8 cellular contexts compared by ENCODE assay signal in genomic region chr2:109613922-109614714, GRCh38. TPM values are rescaled to one million over a fixed set of nuclear protein-coding genes. Genes with fewer than 3 reads are reported as not detected.
DNase-seq lines count a peak whose midpoint lies in the region; ATAC-seq and TF ChIP-seq lines count a peak whose summit lies in the region.

Gene SEPTIN10, minus strand, starts transcription at chr2:109613966. Its CDS starts 139 bp downstream, at chr2:109613827.
Gene SOWAHC, plus strand, starts transcription at chr2:109614364. Its CDS starts 126 bp downstream, at chr2:109614490.

- ATAC-seq in GM19043 (IDR thresholded peaks at IDR 0.05; ENCODE audit: low read depth, unreplicated experiment) (peak; percentile 69), HG03469 (IDR thresholded peaks at IDR 0.05; ENCODE audit: unreplicated experiment) (peak; percentile 50)

- no peaks in the 10 kb centered on the region for H3K9me3 ChIP-seq in NT2/D1 (ENCODE audit: insufficient read depth, low read length)
- no peaks in the 10 kb centered on the region for H3K9me3 ChIP-seq in esophagus muscularis mucosa
- no peaks in the 10 kb centered on the region for H3K9me3 ChIP-seq in mucosa of stomach (ENCODE audit: control insufficient read depth, low read length)

- intact Hi-C loops in esophagus muscularis mucosa (cut with DNase I): loop anchor here (5.0 kb wide), 1 partner anchor 78 kb away; no protein-coding TSS in a partner anchor

- no peak for TF ChIP-seq EP300 in esophagus muscularis mucosa (IDR thresholded peaks at IDR 0.05)

- H3K27me3 ChIP-seq in NT2/D1 (ENCODE audit: insufficient read depth, insufficient read length) (peaks cover 6% of the 10 kb centered on the region), esophagus muscularis mucosa (no peaks in the 10 kb centered on the region), mucosa of stomach (ENCODE audit: control insufficient read depth, insufficient read depth, low read length) (no peaks in the 10 kb centered on the region)

- TF ChIP-seq POLR2A in esophagus muscularis mucosa (IDR thresholded peaks at IDR 0.05; ENCODE audit: low read depth): peak; percentile 65

- peaks cover 6% of the 10 kb centered on the region for H3K4me1 ChIP-seq in NT2/D1 (ENCODE audit: insufficient read depth, insufficient read length)
- peaks cover 49 to 76% (median 72%) of the 10 kb centered on the region in 4 donors for H3K4me1 ChIP-seq in esophagus muscularis mucosa
- peaks cover 15% of the 10 kb centered on the region for H3K4me1 ChIP-seq in mucosa of stomach (ENCODE audit: control insufficient read depth, insufficient read depth, low read length)

- peak within 1 kb of the TSS; percentile 88 for H3K4me3 ChIP-seq in NT2/D1 (ENCODE audit: insufficient read length, low read depth)
- peak within 1 kb of the TSS; percentile 67 to 91 (median 80) for H3K4me3 ChIP-seq in esophagus muscularis mucosa
- H3K4me3 ChIP-seq in mucosa of stomach (ENCODE audit: low read length): peak within 1 kb of the TSS; percentile 55

- 1% methylated on average over 15 of the region's 104 CpGs for WGBS in esophagus muscularis mucosa

- H3K9ac ChIP-seq in NT2/D1 (ENCODE audit: insufficient read length, low read depth): peak within 1 kb of the TSS; percentile 96
- peak within 1 kb of the TSS; percentile 74 for H3K9ac ChIP-seq in mucosa of stomach (ENCODE audit: low read length)

- H3K36me3 ChIP-seq in NT2/D1 (ENCODE audit: insufficient read depth, insufficient read length, low read length): peaks cover 34% of the 10 kb centered on the region
- no peaks in the 10 kb centered on the region for H3K36me3 ChIP-seq in esophagus muscularis mucosa
- no peaks in the 10 kb centered on the region for H3K36me3 ChIP-seq in mucosa of stomach (ENCODE audit: control insufficient read depth, insufficient read depth, low read length)

- DNase-seq in AG08395 (ENCODE audit: low spot score): peak; percentile 96
- DNase-seq in NT2/D1 (ENCODE audit: low read depth, low spot score): peak; percentile 98
- DNase-seq in activated T-cell treated with anti-CD3 and anti-CD28 coated beads, Interleukin-2, amount 50 U/mL, for 48 hours: peak; percentile 85 to 89
- DNase-seq in esophagus muscularis mucosa (ENCODE audit: extremely low spot score): peak; percentile 98
- peak; percentile 54 for DNase-seq in stimulated activated CD8-positive, alpha-beta memory T cell treated with anti-CD3 and anti-CD28 coated beads, Interleukin-4, amount 100 ng/mL, for 24 hours (ENCODE audit: low read depth)

- no peak for TF ChIP-seq CTCF in esophagus muscularis mucosa (IDR thresholded peaks at IDR 0.05)

- peak within 1 kb of the TSS; percentile 94 to 100 (median 98) for H3K27ac ChIP-seq in esophagus muscularis mucosa (replicated peaks in 1 of 4)

RNA-seq across cellular contexts. Expression of gene SEPTIN10, which starts in this region (rescaled TPM):
- total RNA-seq in esophagus muscularis mucosa: 100 to 1,000 TPM; 133 to 203 (median 159) TPM

RNA-seq across cellular contexts. Expression of gene SOWAHC, which starts in this region (rescaled TPM):
- total RNA-seq in esophagus muscularis mucosa: 10 to 100 TPM; 24.1 to 56.8 (median 43.3) TPM

Comparison
In these comparisons a context has a peak if more than half of its experiments do, and no peak if none do; other contexts are left out.
1. Peak in every context shown above with its lines: DNase-seq, ATAC-seq, H3K4me3 ChIP-seq and H3K27ac ChIP-seq.